Comparison of ENCODE assay signal across 8 cellular contexts in the genomic region with DNA sequence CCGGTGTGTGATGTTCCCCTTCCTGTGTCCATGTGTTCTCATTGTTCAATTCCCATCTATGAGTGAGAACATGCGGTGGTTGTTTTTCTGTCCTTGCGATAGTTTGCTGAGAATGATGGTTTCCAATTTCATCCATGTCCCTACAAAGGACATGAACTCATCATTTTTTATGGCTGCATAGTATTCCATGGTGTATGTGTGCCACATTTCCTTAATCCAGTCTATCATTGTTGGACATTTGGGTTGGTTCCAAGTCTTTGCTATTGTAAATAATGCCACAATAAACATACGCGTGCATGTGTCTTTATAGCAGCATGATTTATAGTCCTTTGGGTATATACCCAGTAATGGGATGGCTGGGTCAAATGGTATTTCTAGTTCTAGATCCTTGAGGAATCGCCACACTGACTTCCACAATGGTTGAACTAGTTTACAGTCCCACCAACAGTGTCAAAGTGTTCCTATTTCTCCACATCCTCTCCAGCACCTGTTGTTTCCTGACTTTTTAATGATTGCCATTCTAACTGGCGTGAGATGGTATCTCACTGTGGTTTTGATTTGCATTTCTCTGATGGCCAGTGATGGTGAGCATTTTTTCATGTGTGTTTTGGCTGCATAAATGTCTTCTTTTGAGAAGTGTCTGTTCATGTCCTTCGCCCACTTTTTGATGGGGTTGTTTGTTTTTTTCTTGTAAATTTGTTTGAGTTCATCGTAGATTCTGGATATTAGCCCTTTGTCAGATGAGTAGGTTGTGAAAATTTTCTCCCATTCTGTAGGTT. TPM values are rescaled to one million over a fixed set of nuclear protein-coding genes. Genes with fewer than 3 reads are reported as not detected.
DNase-seq lines count a peak whose midpoint lies in the region; ATAC-seq, FAIRE-seq and TF ChIP-seq lines count a peak whose summit lies in the region.
"Not testable (repeated sequence)": the region's sequence is repeated elsewhere in the genome, so short reads cannot be mapped to it uniquely, and the experiment has no call there.
"Had no signal": no experiment of that assay in that cellular context is flagged by ENCODE, and none has a peak within 500 bp of the region (broad histone marks: within the 10 kb centered on the region; RNA-seq: fewer than 3 reads in every experiment).

No MANE protein-coding gene starts in this region.

- in situ Hi-C loops in K562 (cut with MboI): not testable (repeated sequence)

- H3K27me3 Mint-ChIP-seq in activated CD4-positive, alpha-beta T cell treated with anti-CD3 and anti-CD28 coated beads for 36 hours; activated CD8-positive, alpha-beta memory T cell treated with anti-CD3 and anti-CD28 coated beads, Interleukin-2, amount 10 ng/mL, durations not matched to agents 7 days and 5 days; activated T-helper 2 cell treated with anti-CD3 and anti-CD28 coated beads, Interferon-gamma antibody, Interleukin-2, Interleukin-4, amounts not matched to agents 10 μg/mL and 5 μg/mL and 100 μg/mL, durations not matched to agents 14 hours and 24 hours and 36 hours (ENCODE audit: low read depth); naive thymus-derived CD4-positive, alpha-beta T cell; stimulated activated naive B cell treated with anti-CD40 and anti-IgM and Interleukin-4, amounts not matched to agents 10 μg/mL and 1 μg/mL and 100 μg/mL, for 72 hours: not testable (repeated sequence)

- TF ChIP-seq CTCF in OCI-LY3 (IDR thresholded peaks at IDR 0.05; ENCODE audit: low read depth, low read length); K562 (IDR thresholded peaks at IDR 0.05 in 2 of 3, conservative IDR thresholded peaks at IDR 0.05 in 1 of 3; ENCODE audit: insufficient read depth in 2 of 3, low read depth in 1 of 3, low read length in 3 of 3): not testable (repeated sequence)

- not testable (repeated sequence) for H3K36me3 ChIP-seq in OCI-LY3 (replicated peaks; ENCODE audit: low read depth, low read length); K562 (ENCODE audit: control insufficient read depth, insufficient read depth, low read length); naive thymus-derived CD4-positive, alpha-beta T cell (ENCODE audit: control insufficient read depth in 2 of 3, insufficient read depth in 3 of 3, low read length in 3 of 3)

- peak overlapping the region; percentile 64; the same call in 1 of the 2 replicates for H3K4me2 ChIP-seq in OCI-LY3 (ENCODE audit: low read length)
- H3K4me2 ChIP-seq in K562 (ENCODE audit: insufficient read depth, low read length): not testable (repeated sequence)

- POLR2A ChIA-PET in activated CD4-positive, alpha-beta T cell treated with anti-CD3 and anti-CD28 coated beads for 36 hours (lab: Charles Lee); K562 (lab: Yijun Ruan, JAX); naive thymus-derived CD4-positive, alpha-beta T cell (lab: Charles Lee): not testable (repeated sequence)

- not testable (repeated sequence) for TF ChIP-seq POLR2A in K562 (conservative IDR thresholded peaks at IDR 0.05)

- not testable (repeated sequence) for H3K9ac ChIP-seq in OCI-LY3 (ENCODE audit: low read length); K562 (ENCODE audit: insufficient read depth in 1 of 2, low read depth in 2 of 2, low read length in 2 of 2)

- not testable (repeated sequence) for TF ChIP-seq RAD21 in K562 (CRISPR knock-in tag; conservative IDR thresholded peaks at IDR 0.05 in 1 of 2, IDR thresholded peaks at IDR 0.05 in 1 of 2)

- not testable (repeated sequence) for TF ChIP-seq EP300 in K562 (IDR thresholded peaks at IDR 0.05; ENCODE audit: low read length)

- not testable (repeated sequence) for H3K4me3 ChIP-seq in OCI-LY3 (ENCODE audit: low read length); K562; naive thymus-derived CD4-positive, alpha-beta T cell (ENCODE audit: low read length)

- not testable (repeated sequence) for H3K27ac Mint-ChIP-seq in activated CD4-positive, alpha-beta T cell treated with anti-CD3 and anti-CD28 coated beads for 36 hours; activated CD8-positive, alpha-beta memory T cell treated with anti-CD3 and anti-CD28 coated beads, Interleukin-2, amount 10 ng/mL, durations not matched to agents 7 days and 5 days; activated T-helper 2 cell treated with anti-CD3 and anti-CD28 coated beads, Interferon-gamma antibody, Interleukin-2, Interleukin-4, amounts not matched to agents 10 μg/mL and 5 μg/mL and 100 μg/mL, durations not matched to agents 14 hours and 24 hours and 36 hours
- peak overlapping the region in 2 of 9 donors; percentile 4 to 45 for H3K27ac Mint-ChIP-seq in naive thymus-derived CD4-positive, alpha-beta T cell
- peak overlapping the region; percentile 37 for H3K27ac Mint-ChIP-seq in stimulated activated naive B cell treated with anti-CD40 and anti-IgM and Interleukin-4, amounts not matched to agents 10 μg/mL and 1 μg/mL and 100 μg/mL, for 72 hours

- 68% methylated on average over 4 of the region's 9 CpGs for WGBS in K562 (ENCODE audit: insufficient coverage, low coverage, missing lambda C conversion rate)

- not testable (repeated sequence) for H3K9me1 ChIP-seq in K562 (ENCODE audit: control insufficient read depth, insufficient read depth, low read length)

- not testable (repeated sequence) for H3K36me3 Mint-ChIP-seq in activated CD4-positive, alpha-beta T cell treated with anti-CD3 and anti-CD28 coated beads for 36 hours (ENCODE audit: low read depth); activated T-helper 2 cell treated with anti-CD3 and anti-CD28 coated beads, Interferon-gamma antibody, Interleukin-2, Interleukin-4, amounts not matched to agents 10 μg/mL and 5 μg/mL and 100 μg/mL, durations not matched to agents 14 hours and 24 hours and 36 hours (ENCODE audit: low read depth)
- H3K36me3 Mint-ChIP-seq in activated CD8-positive, alpha-beta memory T cell treated with anti-CD3 and anti-CD28 coated beads, Interleukin-2, amount 10 ng/mL, durations not matched to agents 7 days and 5 days: peaks cover 11% of the 10 kb centered on the region
- peaks cover 6 to 20% (median 16%) of the 10 kb centered on the region in 5 donors for H3K36me3 Mint-ChIP-seq in naive thymus-derived CD4-positive, alpha-beta T cell
- H3K36me3 Mint-ChIP-seq in stimulated activated naive B cell treated with anti-CD40 and anti-IgM and Interleukin-4, amounts not matched to agents 10 μg/mL and 1 μg/mL and 100 μg/mL, for 72 hours: peaks cover 12 to 17% of the 10 kb centered on the region in 2 donors

- H2AFZ ChIP-seq in OCI-LY3 (ENCODE audit: low read depth, low read length); K562 (ENCODE audit: low read depth, low read length): not testable (repeated sequence)

- not testable (repeated sequence) for H4K20me1 ChIP-seq in OCI-LY3 (ENCODE audit: insufficient read depth, low read length); K562 (replicated peaks; ENCODE audit: control insufficient read depth, insufficient read depth, low read length)

- not testable (repeated sequence) for H3K4me1 Mint-ChIP-seq in activated CD4-positive, alpha-beta T cell treated with anti-CD3 and anti-CD28 coated beads for 36 hours; activated CD8-positive, alpha-beta memory T cell treated with anti-CD3 and anti-CD28 coated beads, Interleukin-2, amount 10 ng/mL, durations not matched to agents 7 days and 5 days; activated T-helper 2 cell treated with anti-CD3 and anti-CD28 coated beads, Interferon-gamma antibody, Interleukin-2, Interleukin-4, amounts not matched to agents 10 μg/mL and 5 μg/mL and 100 μg/mL, durations not matched to agents 14 hours and 24 hours and 36 hours (ENCODE audit: low read depth); naive thymus-derived CD4-positive, alpha-beta T cell; stimulated activated naive B cell treated with anti-CD40 and anti-IgM and Interleukin-4, amounts not matched to agents 10 μg/mL and 1 μg/mL and 100 μg/mL, for 72 hours

- H3K9me3 Mint-ChIP-seq in activated CD4-positive, alpha-beta T cell treated with anti-CD3 and anti-CD28 coated beads for 36 hours (ENCODE audit: low read depth); stimulated activated naive B cell treated with anti-CD40 and anti-IgM and Interleukin-4, amounts not matched to agents 10 μg/mL and 1 μg/mL and 100 μg/mL, for 72 hours: not testable (repeated sequence)
- peaks cover 10% of the 10 kb centered on the region for H3K9me3 Mint-ChIP-seq in activated CD8-positive, alpha-beta memory T cell treated with anti-CD3 and anti-CD28 coated beads, Interleukin-2, amount 10 ng/mL, durations not matched to agents 7 days and 5 days (ENCODE audit: low read depth)
- peaks cover 20% of the 10 kb centered on the region for H3K9me3 Mint-ChIP-seq in activated T-helper 2 cell treated with anti-CD3 and anti-CD28 coated beads, Interferon-gamma antibody, Interleukin-2, Interleukin-4, amounts not matched to agents 10 μg/mL and 5 μg/mL and 100 μg/mL, durations not matched to agents 14 hours and 24 hours and 36 hours
- peaks cover 4 to 33% (median 13%) of the 10 kb centered on the region in 11 donors for H3K9me3 Mint-ChIP-seq in naive thymus-derived CD4-positive, alpha-beta T cell

- peak overlapping the region; percentile 59 for H3K4me3 Mint-ChIP-seq in activated CD4-positive, alpha-beta T cell treated with anti-CD3 and anti-CD28 coated beads for 36 hours
- peak overlapping the region; percentile 74 for H3K4me3 Mint-ChIP-seq in activated CD8-positive, alpha-beta memory T cell treated with anti-CD3 and anti-CD28 coated beads, Interleukin-2, amount 10 ng/mL, durations not matched to agents 7 days and 5 days
- H3K4me3 Mint-ChIP-seq in activated T-helper 2 cell treated with anti-CD3 and anti-CD28 coated beads, Interferon-gamma antibody, Interleukin-2, Interleukin-4, amounts not matched to agents 10 μg/mL and 5 μg/mL and 100 μg/mL, durations not matched to agents 14 hours and 24 hours and 36 hours (ENCODE audit: low read depth): peak overlapping the region; percentile 67
- peak overlapping the region in 9 of 10 donors; percentile 18 to 81 (median 69) for H3K4me3 Mint-ChIP-seq in naive thymus-derived CD4-positive, alpha-beta T cell
- H3K4me3 Mint-ChIP-seq in stimulated activated naive B cell treated with anti-CD40 and anti-IgM and Interleukin-4, amounts not matched to agents 10 μg/mL and 1 μg/mL and 100 μg/mL, for 72 hours: peak overlapping the region; percentile 64 to 70

- DNase-seq in activated CD4-positive, alpha-beta T cell treated with anti-CD3 and anti-CD28 coated beads for 36 hours; activated CD8-positive, alpha-beta memory T cell treated with anti-CD3 and anti-CD28 coated beads, Interleukin-2, amount 10 ng/mL, durations not matched to agents 7 days and 5 days; activated T-helper 2 cell treated with anti-CD3 and anti-CD28 coated beads, Interferon-gamma antibody, Interleukin-2, Interleukin-4, amounts not matched to agents 10 μg/mL and 5 μg/mL and 100 μg/mL, durations not matched to agents 14 hours and 24 hours and 36 hours (ENCODE audit: low spot score); K562 (ENCODE audit: extremely low read depth in 1 of 4, low spot score in 3 of 4); naive thymus-derived CD4-positive, alpha-beta T cell; stimulated activated naive B cell treated with anti-CD40 and anti-IgM and Interleukin-4, amounts not matched to agents 10 μg/mL and 1 μg/mL and 100 μg/mL, for 72 hours: not testable (repeated sequence)

- not testable (repeated sequence) for H3K79me2 ChIP-seq in OCI-LY3 (ENCODE audit: low read length); K562 (ENCODE audit: control insufficient read depth, insufficient read depth, low read length)

- not testable (repeated sequence) for H3K27me3 ChIP-seq in OCI-LY3 (ENCODE audit: low read depth, low read length); naive thymus-derived CD4-positive, alpha-beta T cell (ENCODE audit: control insufficient read depth in 2 of 2, insufficient read depth in 2 of 2, low read length in 2 of 2)
- H3K27me3 ChIP-seq in K562 (ENCODE audit: control insufficient read depth in 2 of 2, insufficient read depth in 2 of 2, low read length in 2 of 2): peaks cover 9 to 14% of the 10 kb centered on the region in 2 experiments; a peak in 4 of 5 replicates

- not testable (repeated sequence) for FAIRE-seq in K562 (lab: Jason Lieb, UNC)

- H3K9me3 ChIP-seq in OCI-LY3 (ENCODE audit: insufficient read depth, low read length); naive thymus-derived CD4-positive, alpha-beta T cell (ENCODE audit: control insufficient read depth in 2 of 3, low read length in 3 of 3): not testable (repeated sequence)
- peaks cover 10% of the 10 kb centered on the region for H3K9me3 ChIP-seq in K562 (replicated peaks; ENCODE audit: control insufficient read depth, insufficient read depth, low read depth, low read length)

- H3K4me1 ChIP-seq in OCI-LY3 (ENCODE audit: low read length); K562 (replicated peaks in 1 of 2; ENCODE audit: control insufficient read depth in 2 of 2, insufficient read depth in 2 of 2, low read length in 2 of 2); naive thymus-derived CD4-positive, alpha-beta T cell (ENCODE audit: control insufficient read depth in 2 of 2, insufficient read depth in 2 of 2, low read length in 2 of 2): not testable (repeated sequence)

- BruUV-seq in K562 (replicated peaks; lab: Mats Ljungman, UMichigan): not testable (repeated sequence)

- intact Hi-C loops in activated CD4-positive, alpha-beta T cell treated with anti-CD3 and anti-CD28 coated beads for 36 hours (cut with DNase I, micrococcal nuclease); activated T-helper 2 cell treated with anti-CD3 and anti-CD28 coated beads, Interferon-gamma antibody, Interleukin-2, Interleukin-4, amounts not matched to agents 10 μg/mL and 5 μg/mL and 100 μg/mL, durations not matched to agents 14 hours and 24 hours and 36 hours (cut with micrococcal nuclease); K562 (cut with micrococcal nuclease); naive thymus-derived CD4-positive, alpha-beta T cell (cut with micrococcal nuclease): not testable (repeated sequence)

- not testable (repeated sequence) for ATAC-seq in activated CD4-positive, alpha-beta T cell treated with anti-CD3 and anti-CD28 coated beads for 36 hours; activated CD8-positive, alpha-beta memory T cell treated with anti-CD3 and anti-CD28 coated beads, Interleukin-2, amount 10 ng/mL, durations not matched to agents 7 days and 5 days; K562; naive thymus-derived CD4-positive, alpha-beta T cell; stimulated activated naive B cell treated with anti-CD40 and anti-IgM and Interleukin-4, amounts not matched to agents 10 μg/mL and 1 μg/mL and 100 μg/mL, for 72 hours (replicated peaks)

- CTCF ChIA-PET in activated CD4-positive, alpha-beta T cell treated with anti-CD3 and anti-CD28 coated beads for 36 hours (lab: Charles Lee); activated CD8-positive, alpha-beta memory T cell treated with anti-CD3 and anti-CD28 coated beads, Interleukin-2, amount 10 ng/mL, durations not matched to agents 7 days and 5 days (lab: Charles Lee); K562 (lab: Yijun Ruan, JAX; ENCODE audit: low intra/inter-chr PET ratio); naive thymus-derived CD4-positive, alpha-beta T cell (lab: Charles Lee): not testable (repeated sequence)

- not testable (repeated sequence) for H3K27ac ChIP-seq in OCI-LY3 (ENCODE audit: low read length); K562 (ENCODE audit: extremely low read depth, low read depth, low read length); naive thymus-derived CD4-positive, alpha-beta T cell (ENCODE audit: low read depth, low read length)

RNA-seq across cellular contexts. Expression of a gene that starts 18.5 kb away (rescaled TPM):
- not detected for total RNA-seq in activated CD4-positive, alpha-beta T cell treated with anti-CD3 and anti-CD28 coated beads for 36 hours
- not detected for total RNA-seq in activated CD8-positive, alpha-beta memory T cell treated with anti-CD3 and anti-CD28 coated beads, Interleukin-2, amount 10 ng/mL, durations not matched to agents 7 days and 5 days
- total RNA-seq in activated T-helper 2 cell treated with anti-CD3 and anti-CD28 coated beads, Interferon-gamma antibody, Interleukin-2, Interleukin-4, amounts not matched to agents 10 μg/mL and 5 μg/mL and 100 μg/mL, durations not matched to agents 14 hours and 24 hours and 36 hours: 0.25 and 0.62 TPM in 2 replicates
- total RNA-seq in K562 (2011; cell fraction: chromatin; rRNA removed; ENCODE audit: low replicate concordance): 65.7 and 167 TPM in 2 replicates
- 84.0 and 92.2 TPM in 2 replicates for total RNA-seq in K562 (2011; cell fraction: nucleolus; rRNA removed)
- total RNA-seq in K562 (2011; cell fraction: nucleoplasm; rRNA removed): 68.9 and 73.7 TPM in 2 replicates
- 12.7 and 17.5 TPM in 2 replicates for total RNA-seq in K562 (2014; rRNA removed)
- 0.93 and 1.1 TPM in 2 replicates for total RNA-seq in K562 (2014; rRNA removed; fragmentation: Illumina TruSeq; extraction: Trizol)
- total RNA-seq in K562 (2015; rRNA removed; fragmentation: Illumina TruSeq; extraction: Trizol): 4.0 and 4.6 TPM in 2 replicates
- 18.0 and 20.1 TPM in 2 replicates for total RNA-seq in K562 (2021)
- polyA plus RNA-seq in K562 (2011; rRNA removed): 17.1 and 57.8 TPM in 2 replicates
- 29.3 and 39.3 TPM in 2 replicates for polyA plus RNA-seq in K562 (2011; cell fraction: cytosol; rRNA removed)
- polyA plus RNA-seq in K562 (2011; cell fraction: nucleus; rRNA removed): 170 and 193 TPM in 2 replicates
- polyA plus RNA-seq in K562 (2012): 17.2 and 26.5 TPM in 2 replicates
- 5.0 and 11.6 TPM in 2 replicates for polyA plus RNA-seq in K562 (2014; fragmentation: Illumina TruSeq; extraction: Trizol)
- polyA plus RNA-seq in K562 (2014; fragmentation: Nextera tagmentation; extraction: Ambion mirVana): not detected
- 21.2 and 24.1 TPM in 2 replicates for polyA plus RNA-seq in K562 (2014; rRNA removed)
- 4.9 and 7.1 TPM in 2 replicates for polyA minus RNA-seq in K562 (2011; rRNA and poly(A)+ RNA removed)
- 13.5 and 30.6 TPM in 2 replicates for polyA minus RNA-seq in K562 (2011; cell fraction: cytosol; rRNA and poly(A)+ RNA removed)
- polyA minus RNA-seq in K562 (2011; cell fraction: nucleus; rRNA and poly(A)+ RNA removed): 25.7 and 56.9 TPM in 2 replicates
- total RNA-seq in naive thymus-derived CD4-positive, alpha-beta T cell: 1 to 10 TPM in 2 of 5 experiments, not detected in 3; 1.1 to 9.3 TPM
- not detected for polyA plus RNA-seq in naive thymus-derived CD4-positive, alpha-beta T cell
- total RNA-seq: HT-29 had no signal
